ENCODE assay signal across 1 cellular context in genomic region chr6:32089082-32089828, GRCh38.
TF ChIP-seq lines count a peak whose summit lies in the region.

No MANE protein-coding gene starts in this region.

TF ChIP-seq in K562, 482 proteins besides CTCF, POLR2A, EP300 and RAD21:
- TF ChIP-seq RBM25 (IDR thresholded peaks at IDR 0.05; ENCODE audit: low read depth, low read length, severe bottlenecking): peak; percentile 93
- TF ChIP-seq PHF8 (IDR thresholded peaks at IDR 0.05; ENCODE audit: borderline replicate concordance, low read length): no peak
- peak; percentile 88 for TF ChIP-seq BCOR (IDR thresholded peaks at IDR 0.05)
- no peak for TF ChIP-seq SRSF1 (IDR thresholded peaks at IDR 0.05; ENCODE audit: low read depth, low read length)
- TF ChIP-seq KDM1A (IDR thresholded peaks at IDR 0.05): peak in 1 of 2 experiments; percentile 47; a peak in 1 of 4 replicates
- 0 out of 2 replicates have a peak, but pooled peaks have one; percentile 23 for TF ChIP-seq HDAC2 (IDR thresholded peaks at IDR 0.05)
- no peak for TF ChIP-seq PHF20 (IDR thresholded peaks at IDR 0.05; ENCODE audit: partially characterized antibody)
